Comparison of ENCODE assay signal across 20 cellular contexts in genomic region chr20:18971121-18971520, GRCh38.
DNase-seq lines count a peak whose midpoint lies in the region; FAIRE-seq and TF ChIP-seq lines count a peak whose summit lies in the region.
"Had no signal": no experiment of that assay in that cellular context is flagged by ENCODE, and none has a peak within 500 bp of the region (broad histone marks: within the 10 kb centered on the region; RNA-seq: fewer than 3 reads in every experiment).

No MANE protein-coding gene starts in this region.

- intact Hi-C loops in activated T-helper 1 cell treated with anti-CD3 and anti-CD28 coated beads, Interleukin-12 subunit alpha, Interleukin-12 subunit beta, Interleukin-2, Interleukin-4 antibody, amounts not matched to agents 30 ng/mL and 10 ng/mL and 1 ng/mL, durations not matched to agents 14 hours and 24 hours and 36 hours (cut with micrococcal nuclease): no loop called here

- CTCF ChIA-PET in RWPE1 (lab: Yijun Ruan, JAX): interaction anchor here (0.6 kb wide), 1 partner anchor 232 kb away, joined by 4 read pairs; no protein-coding TSS in a partner anchor
- CTCF ChIA-PET in activated naive CD4-positive, alpha-beta T cell treated with anti-CD3 and anti-CD28 coated beads, Interleukin-2, amount 10 ng/mL, durations not matched to agents 7 days and 5 days (lab: Charles Lee): no interaction called here

- H3K27ac Mint-ChIP-seq in osteocyte (ENCODE audit: unreplicated experiment): no peak overlapping the region
- no peak overlapping the region for H3K27ac Mint-ChIP-seq in activated naive CD4-positive, alpha-beta T cell treated with anti-CD3 and anti-CD28 coated beads, Interleukin-2, amount 10 ng/mL, durations not matched to agents 7 days and 5 days
- H3K27ac Mint-ChIP-seq in activated T-helper 1 cell treated with anti-CD3 and anti-CD28 coated beads, Interleukin-12 subunit alpha, Interleukin-12 subunit beta, Interleukin-2, Interleukin-4 antibody, amounts not matched to agents 30 ng/mL and 10 ng/mL and 1 ng/mL, durations not matched to agents 14 hours and 24 hours and 36 hours: no peak overlapping the region
- H3K27ac Mint-ChIP-seq: CD4-positive, CD25-positive, alpha-beta regulatory T cell; CD8-positive, alpha-beta memory T cell; H9 had no signal

- no peak overlapping the region for H3K4me3 ChIP-seq in bronchial epithelial cell (ENCODE audit: low read depth, low read length)
- H3K4me3 ChIP-seq in esophagus (ENCODE audit: low read depth in 1 of 2, low read length in 2 of 2): no peak overlapping the region
- H3K4me3 ChIP-seq: GM12878 had no signal

- no peak for FAIRE-seq in bronchial epithelial cell (lab: Jason Lieb, UNC)
- FAIRE-seq: GM12878, GM19239, H1, HTR-8/SVneo had no signal

- H3K27ac ChIP-seq in RWPE1 (no peak overlapping the region), esophagus (ENCODE audit: low read depth in 2 of 2, low read length in 1 of 2) (peak overlapping the region; percentile 40 to 58)

- WGBS in esophagus, 2 donors: 57 to 79% methylated on average over 5 of the region's 5 CpGs

- no peaks in the 10 kb centered on the region for H3K27me3 ChIP-seq in bronchial epithelial cell (ENCODE audit: control insufficient read depth, insufficient read depth, low read length)
- no peaks in the 10 kb centered on the region for H3K27me3 ChIP-seq in esophagus (ENCODE audit: control insufficient read depth in 1 of 2, insufficient read depth in 2 of 2, low read length in 2 of 2)
- H3K27me3 ChIP-seq: BE2C had no signal

- H3K4me3 Mint-ChIP-seq in osteocyte (ENCODE audit: unreplicated experiment): no peak overlapping the region
- H3K4me3 Mint-ChIP-seq in activated naive CD4-positive, alpha-beta T cell treated with anti-CD3 and anti-CD28 coated beads, Interleukin-2, amount 10 ng/mL, durations not matched to agents 7 days and 5 days: no peak overlapping the region
- no peak overlapping the region for H3K4me3 Mint-ChIP-seq in activated T-helper 1 cell treated with anti-CD3 and anti-CD28 coated beads, Interleukin-12 subunit alpha, Interleukin-12 subunit beta, Interleukin-2, Interleukin-4 antibody, amounts not matched to agents 30 ng/mL and 10 ng/mL and 1 ng/mL, durations not matched to agents 14 hours and 24 hours and 36 hours
- H3K4me3 Mint-ChIP-seq: CD4-positive, CD25-positive, alpha-beta regulatory T cell; CD8-positive, alpha-beta memory T cell; H9 had no signal

- POLR2A ChIA-PET in RWPE1 (lab: Yijun Ruan, JAX; ENCODE audit: low non-redundant PET): no interaction called here

- peaks cover 5 to 6% of the 10 kb centered on the region in 2 donors for H3K4me1 ChIP-seq in esophagus (ENCODE audit: control insufficient read depth in 2 of 2, insufficient read depth in 2 of 2, low read length in 1 of 2)
- H3K4me1 ChIP-seq: BE2C had no signal

- H3K27me3 Mint-ChIP-seq in osteocyte (ENCODE audit: unreplicated experiment): no peaks in the 10 kb centered on the region
- H3K27me3 Mint-ChIP-seq in activated naive CD4-positive, alpha-beta T cell treated with anti-CD3 and anti-CD28 coated beads, Interleukin-2, amount 10 ng/mL, durations not matched to agents 7 days and 5 days: no peaks in the 10 kb centered on the region
- H3K27me3 Mint-ChIP-seq in activated T-helper 1 cell treated with anti-CD3 and anti-CD28 coated beads, Interleukin-12 subunit alpha, Interleukin-12 subunit beta, Interleukin-2, Interleukin-4 antibody, amounts not matched to agents 30 ng/mL and 10 ng/mL and 1 ng/mL, durations not matched to agents 14 hours and 24 hours and 36 hours (ENCODE audit: insufficient read depth): no peaks in the 10 kb centered on the region
- H3K27me3 Mint-ChIP-seq: CD4-positive, CD25-positive, alpha-beta regulatory T cell had no signal

- H3K36me3 ChIP-seq in bronchial epithelial cell (ENCODE audit: control insufficient read depth, insufficient read depth, low read length) (no peaks in the 10 kb centered on the region), esophagus (ENCODE audit: control insufficient read depth in 2 of 2, insufficient read depth in 2 of 2, low read length in 1 of 2) (no peaks in the 10 kb centered on the region)
- H3K36me3 ChIP-seq: BE2C had no signal

- no peaks in the 10 kb centered on the region for H3K9me3 ChIP-seq in esophagus (ENCODE audit: control insufficient read depth in 2 of 2, insufficient read depth in 1 of 2, low read depth in 1 of 2, low read length in 1 of 2)
- H3K9me3 ChIP-seq: BE2C had no signal

- no peaks in the 10 kb centered on the region for H3K4me1 Mint-ChIP-seq in osteocyte (ENCODE audit: unreplicated experiment)
- no peaks in the 10 kb centered on the region for H3K4me1 Mint-ChIP-seq in activated naive CD4-positive, alpha-beta T cell treated with anti-CD3 and anti-CD28 coated beads, Interleukin-2, amount 10 ng/mL, durations not matched to agents 7 days and 5 days
- no peaks in the 10 kb centered on the region for H3K4me1 Mint-ChIP-seq in activated T-helper 1 cell treated with anti-CD3 and anti-CD28 coated beads, Interleukin-12 subunit alpha, Interleukin-12 subunit beta, Interleukin-2, Interleukin-4 antibody, amounts not matched to agents 30 ng/mL and 10 ng/mL and 1 ng/mL, durations not matched to agents 14 hours and 24 hours and 36 hours (ENCODE audit: low read depth)
- H3K4me1 Mint-ChIP-seq: CD4-positive, CD25-positive, alpha-beta regulatory T cell; CD8-positive, alpha-beta memory T cell; H9 had no signal

- peaks cover 23% of the 10 kb centered on the region for H3K9me3 Mint-ChIP-seq in osteocyte (ENCODE audit: unreplicated experiment)
- no peaks in the 10 kb centered on the region for H3K9me3 Mint-ChIP-seq in activated naive CD4-positive, alpha-beta T cell treated with anti-CD3 and anti-CD28 coated beads, Interleukin-2, amount 10 ng/mL, durations not matched to agents 7 days and 5 days
- no peaks in the 10 kb centered on the region for H3K9me3 Mint-ChIP-seq in activated T-helper 1 cell treated with anti-CD3 and anti-CD28 coated beads, Interleukin-12 subunit alpha, Interleukin-12 subunit beta, Interleukin-2, Interleukin-4 antibody, amounts not matched to agents 30 ng/mL and 10 ng/mL and 1 ng/mL, durations not matched to agents 14 hours and 24 hours and 36 hours

- DNase-seq in RWPE1 (ENCODE audit: low spot score) (peak; percentile 34), bronchial epithelial cell (ENCODE audit: low read depth) (peak; percentile 46), osteocyte (ENCODE audit: extremely low spot score, unreplicated experiment) (peak; percentile 46), occipital lobe (lab: John Stamatoyannopoulos, UW) (no peak)
- no peak for DNase-seq in activated naive CD4-positive, alpha-beta T cell treated with anti-CD3 and anti-CD28 coated beads, Interleukin-2, amount 10 ng/mL, durations not matched to agents 7 days and 5 days
- no peak for DNase-seq in activated T-helper 1 cell treated with anti-CD3 and anti-CD28 coated beads, Interleukin-12 subunit alpha, Interleukin-12 subunit beta, Interleukin-2, Interleukin-4 antibody, amounts not matched to agents 30 ng/mL and 10 ng/mL and 1 ng/mL, durations not matched to agents 14 hours and 24 hours and 36 hours (ENCODE audit: low spot score)
- DNase-seq: BE2C; C1 segment of cervical spinal cord; CD4-positive, CD25-positive, alpha-beta regulatory T cell; CD8-positive, alpha-beta memory T cell; COR-L47; DMS 273 treated with DMSO at 0.1 percent for 48 hours; DND-41; EL; H9 had no signal

- H3K36me3 Mint-ChIP-seq in osteocyte (ENCODE audit: unreplicated experiment): no peaks in the 10 kb centered on the region
- no peaks in the 10 kb centered on the region for H3K36me3 Mint-ChIP-seq in activated naive CD4-positive, alpha-beta T cell treated with anti-CD3 and anti-CD28 coated beads, Interleukin-2, amount 10 ng/mL, durations not matched to agents 7 days and 5 days
- H3K36me3 Mint-ChIP-seq in activated T-helper 1 cell treated with anti-CD3 and anti-CD28 coated beads, Interleukin-12 subunit alpha, Interleukin-12 subunit beta, Interleukin-2, Interleukin-4 antibody, amounts not matched to agents 30 ng/mL and 10 ng/mL and 1 ng/mL, durations not matched to agents 14 hours and 24 hours and 36 hours (ENCODE audit: low read depth): no peaks in the 10 kb centered on the region
- H3K36me3 Mint-ChIP-seq: CD4-positive, CD25-positive, alpha-beta regulatory T cell; CD8-positive, alpha-beta memory T cell had no signal

- TF ChIP-seq CTCF in RWPE1 (conservative IDR thresholded peaks at IDR 0.05; ENCODE audit: low read depth): no peak
- no peak for TF ChIP-seq CTCF in bronchial epithelial cell (IDR thresholded peaks at IDR 0.05; ENCODE audit: insufficient read depth, low read length, severe bottlenecking)
- TF ChIP-seq CTCF in osteocyte (IDR thresholded peaks at IDR 0.05): no peak

Comparison
In these comparisons a context has a peak if more than half of its experiments do, and no peak if none do; other contexts are left out.
1. DNase-seq: peak in RWPE1 (single experiment), bronchial epithelial cell (single experiment) and osteocyte (single experiment); none in activated naive CD4-positive, alpha-beta T cell treated with anti-CD3 and anti-CD28 coated beads, Interleukin-2, amount 10 ng/mL, durations not matched to agents 7 days and 5 days (single experiment), activated T-helper 1 cell treated with anti-CD3 and anti-CD28 coated beads, Interleukin-12 subunit alpha, Interleukin-12 subunit beta, Interleukin-2, Interleukin-4 antibody, amounts not matched to agents 30 ng/mL and 10 ng/mL and 1 ng/mL, durations not matched to agents 14 hours and 24 hours and 36 hours (single experiment) and occipital lobe (single experiment).